16 cellular contexts compared by ENCODE assay signal in the genomic region with DNA sequence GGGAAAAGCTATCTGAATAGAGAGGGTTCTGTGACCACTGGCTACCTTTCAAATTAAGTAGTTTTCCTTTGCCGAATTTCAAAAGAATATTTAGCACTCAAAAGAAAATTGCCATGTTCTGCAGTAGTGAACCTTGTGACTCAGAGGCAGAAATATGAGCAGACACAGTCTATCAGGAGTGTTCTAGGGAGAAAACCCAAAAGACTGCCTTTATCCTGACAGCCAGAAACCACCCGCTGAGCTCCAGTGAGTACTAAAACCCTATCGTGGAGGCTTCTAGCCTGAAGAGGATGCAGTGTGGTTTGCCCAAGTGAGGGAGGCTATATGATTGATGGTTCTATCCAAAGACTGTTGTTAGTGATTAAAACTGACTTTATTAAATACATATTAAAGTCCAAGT. TPM values are rescaled to one million over a fixed set of nuclear protein-coding genes. Genes with fewer than 3 reads are reported as not detected.
A peak's percentile ranks its signal among the peaks of the same experiment; 100 is the strongest.
DNase-seq lines count a peak whose midpoint lies in the region; ATAC-seq and TF ChIP-seq lines count a peak whose summit lies in the region.
"Had no signal": no experiment of that assay in that cellular context is flagged by ENCODE, and none has a peak within 500 bp of the region (broad histone marks: within the 10 kb centered on the region; RNA-seq: fewer than 3 reads in every experiment).

No MANE protein-coding gene starts in this region.

- H3K4me1 ChIP-seq in right atrium auricular region: peaks cover 0 to 23% of the 10 kb centered on the region in 2 donors
- peaks cover 3% of the 10 kb centered on the region for H3K4me1 ChIP-seq in rectal smooth muscle tissue (ENCODE audit: control insufficient read depth, insufficient read depth, low read length)

- no peak for TF ChIP-seq CTCF in right atrium auricular region (IDR thresholded peaks at IDR 0.05)

- H3K27me3 ChIP-seq in right atrium auricular region (no peaks in the 10 kb centered on the region), rectal smooth muscle tissue (ENCODE audit: control insufficient read depth, insufficient read depth, low read length) (no peaks in the 10 kb centered on the region)

- H3K9ac ChIP-seq in rectal smooth muscle tissue (ENCODE audit: low read length): no peak overlapping the region

- no peaks in the 10 kb centered on the region for H3K9me3 ChIP-seq in right atrium auricular region

- DNase-seq in right atrium auricular region (ENCODE audit: low spot score) (no peak), Right ventricle myocardium inferior (ENCODE audit: missing footprints) (no peak), M059J (ENCODE audit: low read depth) (peak; percentile 18), astrocyte of the hippocampus (ENCODE audit: low read depth, low spot score) (peak; percentile 7), activated T-cell treated with anti-CD3 and anti-CD28 coated beads for 4 hours (no peak), C1 segment of cervical spinal cord (lab: John Stamatoyannopoulos, UW) (no peak)
- DNase-seq in stimulated activated naive CD4-positive, alpha-beta T cell treated with Interleukin-2 at 50 U/mL for 16 hours (lab: John Stamatoyannopoulos, UW): no peak
- DNase-seq: DMS79, NCI-H187, NCI-H2107, NCI-H226, NCI-H524 treated with DMSO at 0.1 percent for 48 hours, RPMI8226 had no signal

- H3K27ac ChIP-seq in right atrium auricular region: peak overlapping the region; percentile 37 to 55
- H3K27ac ChIP-seq in rectal smooth muscle tissue (ENCODE audit: low read depth, low read length): peak overlapping the region; percentile 2
- H3K27ac ChIP-seq: C4-2B had no signal

- intact Hi-C loops in Right ventricle myocardium inferior (cut with DNase I): no loop called here

- ATAC-seq in Right ventricle myocardium inferior: no peak
- ATAC-seq: GM23338 had no signal

- H3K4me3 ChIP-seq in right atrium auricular region: no peak overlapping the region
- H3K4me3 ChIP-seq in rectal smooth muscle tissue (ENCODE audit: low read length): no peak overlapping the region
- H3K4me3 ChIP-seq: GM23338 had no signal

- H3K36me3 ChIP-seq in right atrium auricular region: peaks cover 10% of the 10 kb centered on the region
- no peaks in the 10 kb centered on the region for H3K36me3 ChIP-seq in rectal smooth muscle tissue (ENCODE audit: control insufficient read depth, insufficient read depth, low read length)

RNA-seq across cellular contexts. Expression of gene CHRM2, which starts 21.9 kb away (rescaled TPM):
- 100 to 1,000 TPM in 1 of 2 donors, 10 to 100 TPM in 1; 55.3 to 123 TPM for total RNA-seq in right atrium auricular region
- total RNA-seq in Right ventricle myocardium inferior: 70.4 TPM
- 1.1 and 2.8 TPM in 2 replicates for total RNA-seq in M059J (2014; rRNA removed; shearing (Covaris generic))

Comparison
In these comparisons a context has a peak if more than half of its experiments do, and no peak if none do; other contexts are left out.
1. DNase-seq: peak in M059J (single experiment) and astrocyte of the hippocampus (single experiment); none in right atrium auricular region (single experiment), Right ventricle myocardium inferior (single experiment), activated T-cell treated with anti-CD3 and anti-CD28 coated beads for 4 hours (single experiment), C1 segment of cervical spinal cord (0 of 14) and stimulated activated naive CD4-positive, alpha-beta T cell treated with Interleukin-2 at 50 U/mL for 16 hours (single experiment).
2. RNA of gene CHRM2, which starts 21.9 kb away (total RNA-seq): 55.3 to 123 TPM in right atrium auricular region and 70.4 TPM in Right ventricle myocardium inferior (single experiment); 1.1 to 2.8 TPM in M059J; every median in the first group is over 10 times any median in the second.